Comparison of ENCODE assay signal across 8 cellular contexts in the genomic region with DNA sequence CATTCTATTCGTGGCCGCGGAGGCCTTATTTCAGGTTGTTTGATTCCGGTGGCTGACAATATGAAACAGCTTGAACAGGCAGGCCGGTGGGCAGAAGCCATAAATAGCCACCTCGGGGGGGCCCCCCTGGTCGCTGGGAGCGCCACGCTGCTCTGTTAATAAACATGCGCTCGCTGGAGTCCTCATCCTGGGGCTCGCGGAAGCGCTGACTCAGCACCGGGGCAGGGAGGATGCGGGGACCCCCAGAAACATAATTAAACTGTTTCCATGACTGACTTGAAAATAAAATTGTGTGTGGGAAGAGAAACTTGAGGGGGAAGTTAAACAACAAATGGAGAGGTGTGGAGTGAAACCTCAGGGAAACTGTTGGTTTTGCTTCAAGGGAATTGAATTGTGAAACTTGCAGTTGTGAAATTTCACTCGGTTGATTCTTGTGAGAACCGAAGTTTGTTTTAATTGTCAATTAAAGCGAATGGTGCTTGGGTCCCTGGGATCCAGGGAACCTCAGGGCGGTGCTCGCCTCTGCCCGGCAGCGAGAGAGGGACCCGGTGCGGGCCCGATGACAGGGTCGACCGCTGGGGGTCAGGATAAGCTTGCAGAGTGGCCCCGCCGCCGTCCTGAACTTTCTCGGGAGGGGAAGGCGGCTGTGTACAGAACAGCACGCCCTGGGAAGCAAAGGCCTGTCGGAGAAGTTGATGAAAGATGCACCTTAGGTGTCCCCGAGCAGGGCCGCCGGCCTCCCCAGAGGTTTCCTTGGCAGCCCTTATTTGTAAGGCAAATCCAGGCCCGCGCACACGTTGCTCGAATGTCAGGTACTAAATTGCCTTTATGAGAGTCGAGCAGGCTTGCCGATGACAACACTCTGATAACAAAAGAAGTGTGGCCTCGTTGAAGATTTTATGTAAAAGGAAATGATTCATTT.
DNase-seq lines count a peak whose midpoint lies in the region; ATAC-seq, FAIRE-seq and TF ChIP-seq lines count a peak whose summit lies in the region.

No MANE protein-coding gene starts in this region.

- no peaks in the 10 kb centered on the region for H3K4me1 ChIP-seq in small intestine (ENCODE audit: control insufficient read depth in 2 of 2, insufficient read depth in 1 of 2, low read depth in 1 of 2, low read length in 1 of 2)

- H3K27me3 ChIP-seq in small intestine (ENCODE audit: control insufficient read depth in 2 of 2, insufficient read depth in 2 of 2, low read length in 2 of 2), result no peaks in the 10 kb centered on the region

- no peaks in the 10 kb centered on the region for H3K36me3 ChIP-seq in small intestine (ENCODE audit: control insufficient read depth in 2 of 2, insufficient read depth in 2 of 2, low read length in 2 of 2)

- H3K9me3 ChIP-seq in small intestine (ENCODE audit: control insufficient read depth, low read depth), result no peaks in the 10 kb centered on the region

- DNase-seq in NOMO-1 treated with dmso at 0.1 percent for 144 hours (lab: John Stamatoyannopoulos, UW; ENCODE audit: unreplicated experiment) (peak; percentile 84), astrocyte of the cerebellum (ENCODE audit: low read depth) (no peak), inferior parietal cortex (ENCODE audit: extremely low spot score) (peak; percentile 45), small intestine (peak; percentile 37), NCI-H2227 (lab: John Stamatoyannopoulos, UW; ENCODE audit: unreplicated experiment) (no peak)
- DNase-seq in effector CD8-positive, alpha-beta T cell (lab: John Stamatoyannopoulos, UW), result no peak

- ATAC-seq in GM18861 (IDR thresholded peaks at IDR 0.05; ENCODE audit: unreplicated experiment), result peak; percentile 63
- peak; percentile 77 for ATAC-seq in HG02938 (IDR thresholded peaks at IDR 0.05; ENCODE audit: unreplicated experiment)

- 9 to 11% (median 10%) methylated on average over 43 to 45 of the region's 45 CpGs for WGBS in small intestine, 3 donors

- no peak for FAIRE-seq in small intestine (lab: Jason Lieb, UNC)

- H3K4me3 ChIP-seq in astrocyte of the cerebellum (ENCODE audit: low read depth, low read length), result no peak overlapping the region
- H3K4me3 ChIP-seq in small intestine (ENCODE audit: low read depth in 1 of 2, low read length in 2 of 2), result peak overlapping the region in 1 of 2 donors; percentile 26

- TF ChIP-seq CTCF in astrocyte of the cerebellum (IDR thresholded peaks at IDR 0.05; ENCODE audit: low read depth, low read length, missing control alignments), result peak; percentile 52

- in situ Hi-C loops in astrocyte of the cerebellum (cut with HindIII; ENCODE audit: low sequenced_read_pairs), result no loop called here

- H3K27ac ChIP-seq in small intestine (ENCODE audit: low read depth in 1 of 2, low read length in 1 of 2), result peak overlapping the region in 1 of 2 donors; percentile 28

Comparison
In these comparisons a context has a peak if more than half of its experiments do, and no peak if none do; other contexts are left out.
1. DNase-seq: peak in NOMO-1 treated with dmso at 0.1 percent for 144 hours (single experiment), inferior parietal cortex (single experiment) and small intestine (single experiment); none in astrocyte of the cerebellum (single experiment), NCI-H2227 (single experiment) and effector CD8-positive, alpha-beta T cell (single experiment).